ENCODE assay signal across 18 cellular contexts in the genomic region with DNA sequence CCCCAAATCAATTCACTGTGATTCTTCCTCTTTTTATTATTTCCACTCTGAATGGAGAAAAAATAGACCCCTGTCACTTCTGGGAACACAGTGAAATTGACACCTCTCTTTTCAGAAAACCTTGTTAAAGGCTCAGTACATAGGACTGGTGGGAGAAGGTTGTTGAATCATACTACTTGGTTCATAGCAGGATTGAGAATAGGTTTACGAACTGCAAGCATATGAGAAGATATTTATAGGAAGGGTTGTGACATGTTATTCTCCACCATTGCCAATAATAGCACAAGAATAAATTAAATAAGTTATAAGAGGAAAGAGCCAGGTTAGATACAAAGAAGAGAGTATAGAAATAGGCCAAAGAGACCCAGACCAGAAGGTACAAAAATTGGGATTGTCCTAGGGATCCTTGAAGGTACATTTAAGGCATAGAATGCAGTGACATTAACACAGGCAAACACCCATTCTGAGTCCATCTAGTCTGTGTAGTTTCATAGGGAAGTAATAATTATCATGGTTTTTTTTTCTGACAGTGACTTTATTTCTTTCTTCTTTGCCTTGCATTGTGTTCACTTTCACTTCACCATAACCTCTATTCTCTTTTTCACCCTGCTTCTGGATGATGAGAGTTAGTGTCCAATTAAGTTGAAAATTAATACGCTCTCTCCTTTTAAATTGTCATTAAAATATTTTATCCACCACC.
"Had no signal": no experiment of that assay in that cellular context is flagged by ENCODE, and none has a peak within 500 bp of the region (broad histone marks: within the 10 kb centered on the region; RNA-seq: fewer than 3 reads in every experiment).

No MANE protein-coding gene starts in this region.

- H3K27ac Mint-ChIP-seq: endodermal cell; naive thymus-derived CD4-positive, alpha-beta T cell; nephron progenitor cell had no signal

- H3K36me3 Mint-ChIP-seq: naive thymus-derived CD4-positive, alpha-beta T cell had no signal

- H3K9me3 Mint-ChIP-seq: naive thymus-derived CD4-positive, alpha-beta T cell had no signal

- ATAC-seq: foreskin keratinocyte; naive thymus-derived CD4-positive, alpha-beta T cell; right lobe of liver had no signal

- H3K4me3 Mint-ChIP-seq: endodermal cell; naive thymus-derived CD4-positive, alpha-beta T cell; nephron progenitor cell had no signal

- DNase-seq: effector CD4-positive, alpha-beta T cell; endodermal cell; erythroblast; foreskin keratinocyte; hippocampal formation; kidney glomerular epithelial cell; naive thymus-derived CD4-positive, alpha-beta T cell; nephron progenitor cell; retina; right lobe of liver; spleen; stimulated activated CD4-positive, alpha-beta T cell treated with anti-CD3 and anti-CD28 coated beads, Interleukin-15, amount 100 ng/mL, for 24 hours; stimulated activated CD4-positive, alpha-beta T cell treated with anti-CD3 and anti-CD28 coated beads, Interleukin-1b, Interleukin-23, amount 100 ng/mL, for 48 hours; stimulated activated CD4-positive, alpha-beta T cell treated with anti-CD3 and anti-CD28 coated beads, Interleukin-4, amount 100 ng/mL, for 24 hours; stimulated activated naive CD4-positive, alpha-beta T cell; stomach; substantia nigra; transverse colon had no signal

- H3K4me1 Mint-ChIP-seq: naive thymus-derived CD4-positive, alpha-beta T cell had no signal
